Comparison of ENCODE assay signal across 36 cellular contexts in the genomic region with DNA sequence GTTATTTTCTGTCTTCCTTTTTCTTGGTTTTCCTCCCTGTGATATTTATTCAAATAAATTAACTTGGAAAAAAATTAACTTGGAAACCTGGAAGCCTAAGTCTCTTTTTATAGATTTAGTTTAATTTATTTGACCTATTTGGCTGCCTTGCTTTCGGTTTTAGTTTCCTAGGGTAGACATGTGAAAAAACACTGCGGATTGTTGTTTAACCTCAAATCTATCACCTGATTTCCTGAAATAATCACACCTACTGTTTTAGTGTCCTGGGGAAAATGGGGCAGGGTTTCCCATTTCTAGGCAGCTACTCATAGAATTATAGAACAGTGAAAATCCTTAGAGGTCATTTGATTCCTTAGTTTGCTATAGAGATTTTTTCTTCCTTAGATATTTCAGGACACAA.
"Had no signal": no experiment of that assay in that cellular context is flagged by ENCODE, and none has a peak within 500 bp of the region (broad histone marks: within the 10 kb centered on the region; RNA-seq: fewer than 3 reads in every experiment).

No MANE protein-coding gene starts in this region.

- H3K27ac ChIP-seq: adrenal gland, brain microvascular endothelial cell, breast epithelium, VCaP had no signal

- H3K36me3 Mint-ChIP-seq: activated CD4-positive, alpha-beta memory T cell treated with anti-CD3 and anti-CD28 coated beads for 36 hours; activated naive CD4-positive, alpha-beta T cell treated with anti-CD3 and anti-CD28 coated beads, Interleukin-2, amount 50 U/mL, for 72 hours; activated naive CD8-positive, alpha-beta T cell treated with anti-CD3 and anti-CD28 coated beads for 36 hours had no signal

- H3K4me1 Mint-ChIP-seq: activated B cell treated with CpG ODN at 0.5 μM for 24 hours; activated CD4-positive, alpha-beta T cell treated with anti-CD3 and anti-CD28 coated beads, Interleukin-2, amount 10 ng/mL, durations not matched to agents 24 days and 14 days; activated naive CD8-positive, alpha-beta T cell treated with anti-CD3 and anti-CD28 coated beads for 36 hours; activated T-helper 17 cell treated with anti-CD3 and anti-CD28 coated beads, Interleukin-2, amount 50 U/mL, for 72 hours had no signal

- H3K27ac Mint-ChIP-seq: activated B cell treated with CpG ODN at 0.5 μM for 24 hours; activated CD4-positive, alpha-beta memory T cell treated with anti-CD3 and anti-CD28 coated beads for 36 hours; activated CD4-positive, alpha-beta T cell treated with anti-CD3 and anti-CD28 coated beads, Interleukin-2, amount 10 ng/mL, durations not matched to agents 24 days and 14 days; activated CD8-positive, alpha-beta T cell treated with anti-CD3 and anti-CD28 coated beads for 36 hours; activated naive CD4-positive, alpha-beta T cell treated with anti-CD3 and anti-CD28 coated beads for 36 hours; activated naive CD4-positive, alpha-beta T cell treated with anti-CD3 and anti-CD28 coated beads, Interleukin-2, amount 50 U/mL, for 72 hours; activated naive CD8-positive, alpha-beta T cell treated with anti-CD3 and anti-CD28 coated beads for 36 hours; activated T-cell treated with anti-CD3 and anti-CD28 coated beads, Interleukin-2, amount 50 U/mL, for 72 hours; activated T-helper 1 cell treated with anti-CD3 and anti-CD28 coated beads, Interleukin-12 subunit alpha, Interleukin-12 subunit beta, Interleukin-2, Interleukin-4 antibody, amounts not matched to agents 30 ng/mL and 10 ng/mL and 1 ng/mL, durations not matched to agents 14 hours and 24 hours and 36 hours; activated T-helper 17 cell treated with anti-CD3 and anti-CD28 coated beads, Interleukin-2, amount 50 U/mL, for 72 hours; T-helper 1 cell treated with Interleukin-12 subunit alpha and Interleukin-12 subunit beta and Interleukin-4 antibody, amounts not matched to agents 30 μg/mL and 1 μg/mL, for 36 hours; T-helper 2 cell treated with Interferon-gamma antibody and Interleukin-4, amounts not matched to agents 5 μg/mL and 100 μg/mL, for 36 hours had no signal

- FAIRE-seq: astrocyte, TTC549 had no signal

- H3K27me3 ChIP-seq: adrenal gland, body of pancreas, brain microvascular endothelial cell, breast epithelium had no signal

- H3K36me3 ChIP-seq: adrenal gland, brain microvascular endothelial cell, breast epithelium had no signal

- H3K4me3 ChIP-seq: adrenal gland, body of pancreas, breast epithelium had no signal

- DNase-seq: activated B cell treated with CpG ODN at 0.5 μM for 24 hours; activated CD4-positive, alpha-beta memory T cell treated with anti-CD3 and anti-CD28 coated beads for 36 hours; activated CD4-positive, alpha-beta T cell treated with anti-CD3 and anti-CD28 coated beads for 4 hours; activated CD4-positive, alpha-beta T cell treated with anti-CD3 and anti-CD28 coated beads, Interleukin-2, amount 10 ng/mL, durations not matched to agents 24 days and 14 days; activated CD4-positive, alpha-beta T cell treated with anti-CD3 and anti-CD28 coated beads, Interleukin-2, amount 50 U/mL, for 1 hour; activated CD4-positive, alpha-beta T cell treated with anti-CD3 and anti-CD28 coated beads, Interleukin-2, amount 50 U/mL, for 4 hours; activated CD4-positive, CD25-positive, alpha-beta regulatory T cell treated with anti-CD3 and anti-CD28 coated beads, Interleukin-2, amount 50 U/mL, for 72 hours; activated CD8-positive, alpha-beta memory T cell treated with anti-CD3 and anti-CD28 coated beads, Interleukin-2, amount 50 U/mL, for 4 hours; activated CD8-positive, alpha-beta T cell treated with anti-CD3 and anti-CD28 coated beads for 36 hours; activated effector memory CD4-positive, alpha-beta T cell treated with anti-CD3 and anti-CD28 coated beads, Interleukin-2, amount 50 U/mL, for 16 hours; activated gamma-delta T cell treated with Interleukin-2 at 50 U/mL for 16 hours; activated naive CD4-positive, alpha-beta T cell; activated naive CD4-positive, alpha-beta T cell treated with anti-CD3 and anti-CD28 coated beads for 36 hours; activated naive CD4-positive, alpha-beta T cell treated with anti-CD3 and anti-CD28 coated beads, Interleukin-2, amount 50 U/mL, for 16 hours; activated naive CD8-positive, alpha-beta T cell treated with anti-CD3 and anti-CD28 coated beads for 36 hours; activated T-cell treated with anti-CD3 and anti-CD28 coated beads for 4 hours; activated T-cell treated with anti-CD3 and anti-CD28 coated beads, Interleukin-2, amount 50 U/mL, for 1 hour; activated T-cell treated with anti-CD3 and anti-CD28 coated beads, Interleukin-2, amount 50 U/mL, for 4 hours; activated T-cell treated with anti-CD3 and anti-CD28 coated beads, Interleukin-2, amount 50 U/mL, for 72 hours; adrenal gland; amniotic stem cell; aorta; body of pancreas; brain microvascular endothelial cell; central memory CD4-positive, alpha-beta T cell; T-helper 2 cell; T-helper 9 cell had no signal

- H3K9me3 Mint-ChIP-seq: activated CD4-positive, alpha-beta T cell treated with anti-CD3 and anti-CD28 coated beads, Interleukin-2, amount 10 ng/mL, durations not matched to agents 24 days and 14 days had no signal

- H3K4me1 ChIP-seq: adrenal gland, body of pancreas, breast epithelium had no signal

- ATAC-seq: activated CD8-positive, alpha-beta T cell treated with anti-CD3 and anti-CD28 coated beads for 36 hours; activated naive CD4-positive, alpha-beta T cell treated with anti-CD3 and anti-CD28 coated beads, Interleukin-2, amount 50 U/mL, for 72 hours; activated T-cell treated with anti-CD3 and anti-CD28 coated beads, Interleukin-2, amount 50 U/mL, for 4 hours; activated T-cell treated with anti-CD3 and anti-CD28 coated beads, Interleukin-2, amount 50 U/mL, for 72 hours; activated T-helper 17 cell treated with anti-CD3 and anti-CD28 coated beads, Interleukin-2, amount 50 U/mL, for 72 hours; body of pancreas had no signal

- H3K27me3 Mint-ChIP-seq: activated B cell treated with CpG ODN at 0.5 μM for 24 hours; activated CD4-positive, alpha-beta memory T cell treated with anti-CD3 and anti-CD28 coated beads for 36 hours; activated CD4-positive, alpha-beta T cell treated with anti-CD3 and anti-CD28 coated beads, Interleukin-2, amount 10 ng/mL, durations not matched to agents 24 days and 14 days; activated CD8-positive, alpha-beta T cell treated with anti-CD3 and anti-CD28 coated beads for 36 hours; activated naive CD8-positive, alpha-beta T cell treated with anti-CD3 and anti-CD28 coated beads for 36 hours; activated T-helper 17 cell treated with anti-CD3 and anti-CD28 coated beads, Interleukin-2, amount 50 U/mL, for 72 hours had no signal

- H3K4me3 Mint-ChIP-seq: activated B cell treated with CpG ODN at 0.5 μM for 24 hours; activated CD4-positive, alpha-beta memory T cell treated with anti-CD3 and anti-CD28 coated beads for 36 hours; activated CD4-positive, alpha-beta T cell treated with anti-CD3 and anti-CD28 coated beads, Interleukin-2, amount 10 ng/mL, durations not matched to agents 24 days and 14 days; activated CD8-positive, alpha-beta T cell treated with anti-CD3 and anti-CD28 coated beads for 36 hours; activated naive CD4-positive, alpha-beta T cell treated with anti-CD3 and anti-CD28 coated beads for 36 hours; activated naive CD8-positive, alpha-beta T cell treated with anti-CD3 and anti-CD28 coated beads for 36 hours; activated T-cell treated with anti-CD3 and anti-CD28 coated beads, Interleukin-2, amount 50 U/mL, for 4 hours; activated T-cell treated with anti-CD3 and anti-CD28 coated beads, Interleukin-2, amount 50 U/mL, for 72 hours; activated T-helper 1 cell treated with anti-CD3 and anti-CD28 coated beads, Interleukin-12 subunit alpha, Interleukin-12 subunit beta, Interleukin-2, Interleukin-4 antibody, amounts not matched to agents 30 ng/mL and 10 ng/mL and 1 ng/mL, durations not matched to agents 14 hours and 24 hours and 36 hours; activated T-helper 17 cell treated with anti-CD3 and anti-CD28 coated beads, Interleukin-2, amount 50 U/mL, for 72 hours; T-helper 1 cell treated with Interleukin-12 subunit alpha and Interleukin-12 subunit beta and Interleukin-4 antibody, amounts not matched to agents 30 μg/mL and 1 μg/mL, for 36 hours; T-helper 2 cell treated with Interferon-gamma antibody and Interleukin-4, amounts not matched to agents 5 μg/mL and 100 μg/mL, for 36 hours had no signal

- H3K9me3 ChIP-seq: adrenal gland, body of pancreas, breast epithelium had no signal
